Comparison of ENCODE assay signal across 8 cellular contexts in the genomic region with DNA sequence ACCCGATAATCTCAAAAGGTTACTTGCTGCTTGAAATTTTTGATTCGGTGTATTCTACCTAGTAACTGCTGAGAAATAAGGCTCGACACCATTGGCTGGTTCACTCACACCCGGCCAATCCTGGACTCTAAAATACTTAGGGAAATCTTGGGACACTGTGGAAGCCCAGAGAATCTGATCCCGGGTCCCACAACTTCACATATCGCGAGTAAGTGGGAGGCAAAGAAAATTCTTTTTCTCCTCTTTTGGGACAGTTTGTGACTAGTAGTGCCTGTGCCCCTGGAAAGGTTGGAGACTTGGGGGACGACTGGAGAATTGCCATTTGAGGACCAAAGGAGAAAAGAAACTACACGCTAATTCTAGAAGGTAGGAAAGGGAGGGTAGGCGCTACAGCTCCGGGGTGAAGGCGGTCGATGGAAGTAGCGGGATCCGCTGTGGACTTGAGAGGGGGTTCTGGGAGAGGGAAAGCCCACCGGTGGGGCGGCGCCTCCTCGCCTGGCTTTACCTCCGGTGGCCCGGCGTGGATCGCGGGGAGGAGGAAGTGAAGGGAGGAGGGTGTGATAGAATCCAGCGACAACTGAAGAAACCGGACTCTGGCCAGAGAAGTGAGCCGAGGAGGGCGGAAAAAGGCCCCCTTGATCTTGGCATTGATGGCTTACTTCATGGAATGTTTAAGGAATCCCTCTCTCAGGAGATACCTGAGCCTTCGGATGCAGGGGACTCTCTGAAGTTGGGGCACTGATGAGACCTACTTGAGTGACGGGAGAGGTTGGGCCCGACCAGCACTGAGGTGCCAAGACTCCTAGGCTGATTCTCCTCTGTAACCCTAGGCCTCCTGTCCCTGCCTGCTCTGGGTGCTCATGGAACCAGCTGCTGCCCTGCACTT. TPM values are rescaled to one million over a fixed set of nuclear protein-coding genes. Genes with fewer than 3 reads are reported as not detected.
A peak's percentile ranks its signal among the peaks of the same experiment; 100 is the strongest.
DNase-seq lines count a peak whose midpoint lies in the region; ATAC-seq lines count a peak whose summit lies in the region.

No MANE protein-coding gene starts in this region.

- peaks cover 5% of the 10 kb centered on the region for H3K36me3 Mint-ChIP-seq in activated T-cell treated with anti-CD3 and anti-CD28 coated beads, Interleukin-2, amount 50 U/mL, for 4 hours (ENCODE audit: insufficient read depth)

- H3K4me3 ChIP-seq in mucosa of rectum (ENCODE audit: low read length in 2 of 2), result peak overlapping the region; percentile 79 to 91
- H3K4me3 ChIP-seq in thymus (ENCODE audit: low read length), result peak overlapping the region; percentile 69

- no peaks in the 10 kb centered on the region for H3K27me3 ChIP-seq in mucosa of rectum (ENCODE audit: control insufficient read depth in 2 of 2, insufficient read depth in 2 of 2, low read length in 2 of 2)
- no peaks in the 10 kb centered on the region for H3K27me3 ChIP-seq in thymus (ENCODE audit: control insufficient read depth, insufficient read depth)

- no peaks in the 10 kb centered on the region for H3K9me3 ChIP-seq in mucosa of rectum (ENCODE audit: control insufficient read depth in 2 of 2, low read length in 2 of 2)
- H3K9me3 ChIP-seq in thymus (ENCODE audit: control insufficient read depth), result no peaks in the 10 kb centered on the region

- 2% methylated on average over 31 of the region's 31 CpGs for WGBS in thymus

- no peaks in the 10 kb centered on the region for H3K27me3 Mint-ChIP-seq in activated T-cell treated with anti-CD3 and anti-CD28 coated beads, Interleukin-2, amount 50 U/mL, for 4 hours (ENCODE audit: low read depth)

- H3K4me1 Mint-ChIP-seq in activated T-cell treated with anti-CD3 and anti-CD28 coated beads, Interleukin-2, amount 50 U/mL, for 4 hours (ENCODE audit: low read depth), result peaks cover 10% of the 10 kb centered on the region

- DNase-seq in Daoy (ENCODE audit: low read depth), result peak; percentile 88
- DNase-seq in HuH-7.5 (ENCODE audit: low spot score), result peak; percentile 61
- peak; percentile 61 for DNase-seq in OCI-M2 (lab: John Stamatoyannopoulos, UW; ENCODE audit: unreplicated experiment)
- peak; percentile 15 for DNase-seq in activated T-cell treated with anti-CD3 and anti-CD28 coated beads, Interleukin-2, amount 50 U/mL, for 4 hours
- peak; percentile 86 for DNase-seq in fibroblast of gingiva (ENCODE audit: low read depth)

- H3K27ac ChIP-seq in mucosa of rectum (ENCODE audit: low read depth in 2 of 2, low read length in 2 of 2), result peak overlapping the region; percentile 78 to 82
- H3K27ac ChIP-seq in thymus (ENCODE audit: low read depth), result peak overlapping the region; percentile 76

- H3K9me3 Mint-ChIP-seq in activated T-cell treated with anti-CD3 and anti-CD28 coated beads, Interleukin-2, amount 50 U/mL, for 4 hours, result peaks cover 16% of the 10 kb centered on the region

- ATAC-seq in GM21717 (IDR thresholded peaks at IDR 0.05; ENCODE audit: unreplicated experiment), result peak; percentile 87
- peak; percentile 93 to 95 for ATAC-seq in activated T-cell treated with anti-CD3 and anti-CD28 coated beads, Interleukin-2, amount 50 U/mL, for 4 hours

- H3K9ac ChIP-seq in mucosa of rectum (ENCODE audit: low read depth in 1 of 2, low read length in 2 of 2), result peak overlapping the region; percentile 87 to 93

- H3K36me3 ChIP-seq in mucosa of rectum (ENCODE audit: control insufficient read depth in 2 of 2, insufficient read depth in 2 of 2, low read length in 2 of 2), result no peaks in the 10 kb centered on the region
- no peaks in the 10 kb centered on the region for H3K36me3 ChIP-seq in thymus (ENCODE audit: control insufficient read depth, insufficient read depth)

- no peak overlapping the region for H3K4me3 Mint-ChIP-seq in activated T-cell treated with anti-CD3 and anti-CD28 coated beads, Interleukin-2, amount 50 U/mL, for 4 hours

- H3K4me1 ChIP-seq in mucosa of rectum (ENCODE audit: control insufficient read depth in 2 of 2, insufficient read depth in 2 of 2, low read length in 2 of 2), result peaks cover 8% of the 10 kb centered on the region in 2 donors
- peaks cover 4% of the 10 kb centered on the region for H3K4me1 ChIP-seq in thymus (ENCODE audit: control insufficient read depth, insufficient read depth, low read length)

RNA-seq across cellular contexts. Expression of a gene that starts 18.8 kb away (rescaled TPM):
- 2.4 and 6.9 TPM in 2 replicates for total RNA-seq in Daoy (2014; rRNA removed; shearing (Covaris generic))
- total RNA-seq in activated T-cell treated with anti-CD3 and anti-CD28 coated beads, Interleukin-2, amount 50 U/mL, for 4 hours, result 10 to 100 TPM; 11.5 to 13.9 (median 11.8) TPM
- 19.3 TPM for polyA plus RNA-seq in thymus

RNA-seq across cellular contexts. Expression of a gene that starts 19.4 kb away (rescaled TPM):
- 10.3 and 16.1 TPM in 2 replicates for total RNA-seq in Daoy (2014; rRNA removed; shearing (Covaris generic))
- 10 to 100 TPM in 2 of 3 donors, 1 to 10 TPM in 1; 9.1 to 11.9 (median 10.8) TPM for total RNA-seq in activated T-cell treated with anti-CD3 and anti-CD28 coated beads, Interleukin-2, amount 50 U/mL, for 4 hours
- 32.7 TPM for polyA plus RNA-seq in thymus

RNA-seq across cellular contexts. Expression of a gene that starts 36.3 kb away (rescaled TPM):
- total RNA-seq in Daoy (2014; rRNA removed; shearing (Covaris generic)), result 11.1 and 14.0 TPM in 2 replicates
- total RNA-seq in activated T-cell treated with anti-CD3 and anti-CD28 coated beads, Interleukin-2, amount 50 U/mL, for 4 hours, result 10 to 100 TPM; 12.1 to 15.9 (median 12.5) TPM
- polyA plus RNA-seq in thymus, result 26.9 TPM

RNA-seq across cellular contexts. Expression of a gene that starts 38.6 kb away (rescaled TPM):
- 8.4 and 14.3 TPM in 2 replicates for total RNA-seq in Daoy (2014; rRNA removed; shearing (Covaris generic))
- 10 to 100 TPM in 1 of 3 donors, 1 to 10 TPM in 2; 9.0 to 10.3 (median 9.0) TPM for total RNA-seq in activated T-cell treated with anti-CD3 and anti-CD28 coated beads, Interleukin-2, amount 50 U/mL, for 4 hours
- polyA plus RNA-seq in thymus, result 18.7 TPM

RNA-seq across cellular contexts. Expression of a gene that starts 56.5 kb away (rescaled TPM):
- 18.3 and 26.2 TPM in 2 replicates for total RNA-seq in Daoy (2014; rRNA removed; shearing (Covaris generic))
- total RNA-seq in activated T-cell treated with anti-CD3 and anti-CD28 coated beads, Interleukin-2, amount 50 U/mL, for 4 hours, result 10 to 100 TPM; 24.9 to 41.2 (median 31.0) TPM
- 43.1 TPM for polyA plus RNA-seq in thymus

Comparison
In these comparisons a context has a peak if more than half of its experiments do, and no peak if none do; other contexts are left out.
1. Peak in every context shown above with its lines: DNase-seq, ATAC-seq, H3K4me3 ChIP-seq and H3K27ac ChIP-seq.
2. DNase-seq: peak in every context shown above with its lines; median percentile 88 in Daoy; 86 in fibroblast of gingiva; 61 in HuH-7.5; 61 in OCI-M2; 15 in activated T-cell treated with anti-CD3 and anti-CD28 coated beads, Interleukin-2, amount 50 U/mL, for 4 hours.